Comparison of ENCODE assay signal across 8 cellular contexts in the genomic region with DNA sequence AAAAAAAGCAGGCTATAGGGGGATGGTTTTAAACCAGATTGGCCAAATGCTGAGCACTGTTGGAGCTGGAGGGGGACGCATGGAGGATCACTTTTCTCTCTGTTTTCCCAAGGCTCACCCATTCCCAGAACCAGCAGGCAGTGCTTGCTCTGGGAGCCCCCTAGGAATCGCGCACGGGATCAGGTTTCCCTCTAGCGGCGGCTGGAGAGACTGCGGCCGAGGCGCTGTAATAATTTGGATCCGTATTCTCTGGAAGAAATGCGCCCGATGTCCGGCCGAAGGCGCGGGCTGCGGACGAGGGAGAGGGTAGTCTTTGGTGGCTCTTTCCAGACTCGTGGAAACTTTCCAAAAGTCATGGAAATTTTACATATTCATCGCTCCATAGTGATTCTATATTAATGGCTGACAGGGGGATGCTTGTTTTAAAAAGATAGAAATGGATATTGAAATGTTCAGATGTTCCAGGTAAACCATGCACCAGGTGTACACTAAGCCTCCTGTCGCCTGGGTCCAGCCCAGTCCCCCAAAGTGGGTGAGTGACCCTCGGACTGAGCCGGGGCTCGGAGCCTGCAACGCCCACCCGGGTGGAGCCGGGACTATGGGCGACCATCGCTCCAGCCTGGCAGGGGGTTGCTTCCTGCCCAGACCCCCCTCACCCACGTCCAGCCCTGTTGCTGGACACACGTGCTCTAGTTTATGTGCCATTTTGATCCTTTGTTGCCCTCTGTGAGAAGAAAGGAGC.
A peak's percentile ranks its signal among the peaks of the same experiment; 100 is the strongest.
DNase-seq lines count a peak whose midpoint lies in the region; ATAC-seq, FAIRE-seq and TF ChIP-seq lines count a peak whose summit lies in the region.

No MANE protein-coding gene starts in this region.

- POLR2A ChIA-PET in endothelial cell of umbilical vein (lab: Charles Lee), result no interaction called here

- no peaks in the 10 kb centered on the region for H3K9me1 ChIP-seq in endothelial cell of umbilical vein (replicated peaks; ENCODE audit: control insufficient read depth, extremely low read depth, insufficient read depth, low read length)

- no peaks in the 10 kb centered on the region for H3K36me3 Mint-ChIP-seq in activated naive CD4-positive, alpha-beta T cell treated with anti-CD3 and anti-CD28 coated beads for 36 hours (ENCODE audit: low read depth)

- H3K27ac ChIP-seq in endothelial cell of umbilical vein (ENCODE audit: insufficient read depth, low read depth, low read length), result no peak overlapping the region

- no peak for ATAC-seq in GM18505 (IDR thresholded peaks at IDR 0.05; ENCODE audit: unreplicated experiment)

- peak; percentile 72 for FAIRE-seq in endothelial cell of umbilical vein (lab: Jason Lieb, UNC)

- H3K9me3 ChIP-seq in MG63, result no peaks in the 10 kb centered on the region
- H3K9me3 ChIP-seq in endothelial cell of umbilical vein (replicated peaks; ENCODE audit: control insufficient read depth, insufficient read depth, low read length), result no peaks in the 10 kb centered on the region

- DNase-seq in activated naive CD4-positive, alpha-beta T cell treated with anti-CD3 and anti-CD28 coated beads for 36 hours, result peak; percentile 41
- no peak for DNase-seq in activated naive CD4-positive, alpha-beta T cell treated with anti-CD3 and anti-CD28 coated beads, Interleukin-2, amount 50 U/mL, for 16 hours
- DNase-seq in MG63 (peak; percentile 53), SKM-1 treated with dmso at 0.1 percent for 144 hours (lab: John Stamatoyannopoulos, UW; ENCODE audit: unreplicated experiment) (peak; percentile 34), endothelial cell of umbilical vein (ENCODE audit: low read depth, low spot score) (peak; percentile 52), middle frontal gyrus (ENCODE audit: extremely low spot score, low spot score) (peak; percentile 44), ureter (ENCODE audit: low spot score) (peak; percentile 58)

- no peaks in the 10 kb centered on the region for H3K4me1 ChIP-seq in endothelial cell of umbilical vein (ENCODE audit: control insufficient read depth, extremely low read depth, insufficient read depth, low read length)

- TF ChIP-seq CTCF in endothelial cell of umbilical vein (IDR thresholded peaks at IDR 0.05; ENCODE audit: extremely low read depth in 1 of 2, insufficient read depth in 1 of 2, low read depth in 1 of 2, low read length in 2 of 2), result peak; percentile 73 to 89

- no peak overlapping the region for H3K27ac Mint-ChIP-seq in activated naive CD4-positive, alpha-beta T cell treated with anti-CD3 and anti-CD28 coated beads for 36 hours

- H3K9ac ChIP-seq in endothelial cell of umbilical vein (replicated peaks; ENCODE audit: extremely low read depth, insufficient read depth, low read length), result no peak overlapping the region

- H3K27me3 Mint-ChIP-seq in activated naive CD4-positive, alpha-beta T cell treated with anti-CD3 and anti-CD28 coated beads for 36 hours (ENCODE audit: low read depth), result peaks cover 49% of the 10 kb centered on the region

- H3K4me3 ChIP-seq in MG63 (no peak overlapping the region), endothelial cell of umbilical vein (replicated peaks in 1 of 3; ENCODE audit: insufficient read depth in 1 of 3, low read depth in 1 of 3, low read length in 3 of 3) (no peak overlapping the region)

- TF ChIP-seq POLR2A in endothelial cell of umbilical vein (IDR thresholded peaks at IDR 0.05; ENCODE audit: low read depth, low read length) (no peak), GM18505 (IDR thresholded peaks at IDR 0.05; ENCODE audit: borderline replicate concordance, extremely low read depth, insufficient read depth, insufficient read length) (no peak)

- CTCF ChIA-PET in activated naive CD4-positive, alpha-beta T cell treated with anti-CD3 and anti-CD28 coated beads for 36 hours (lab: Charles Lee), result interaction anchor here (0.6 to 1.6 kb wide), 4 partner anchors 29 to 1636 kb away, joined by 3 to 5 read pairs (median 4); no protein-coding TSS in a partner anchor
- CTCF ChIA-PET in endothelial cell of umbilical vein (lab: Charles Lee), result interaction anchor here (1.1 to 1.7 kb wide), 3 partner anchors 11 to 22 kb away, joined by 3 to 5 read pairs (median 4); no protein-coding TSS in a partner anchor

- peaks cover 48% of the 10 kb centered on the region for H3K27me3 ChIP-seq in MG63
- H3K27me3 ChIP-seq in endothelial cell of umbilical vein (ENCODE audit: control insufficient read depth in 2 of 2, insufficient read depth in 2 of 2, low read length in 2 of 2), result no peaks in the 10 kb centered on the region

- no peak overlapping the region for H3K4me2 ChIP-seq in endothelial cell of umbilical vein (ENCODE audit: insufficient read depth, low read length)

- dilution Hi-C loops in endothelial cell of umbilical vein (cut with MboI; ENCODE audit: extremely low pct_ligation_motif_present, low sequenced_read_pairs), result no loop called here

- no peaks in the 10 kb centered on the region for H3K36me3 ChIP-seq in MG63
- H3K36me3 ChIP-seq in endothelial cell of umbilical vein (ENCODE audit: control insufficient read depth in 2 of 2, extremely low read depth in 1 of 2, insufficient read depth in 2 of 2, low read length in 2 of 2), result no peaks in the 10 kb centered on the region

- no peak overlapping the region for H2AFZ ChIP-seq in endothelial cell of umbilical vein (ENCODE audit: low read depth, low read length)

- no peaks in the 10 kb centered on the region for H4K20me1 ChIP-seq in endothelial cell of umbilical vein (replicated peaks; ENCODE audit: control insufficient read depth, extremely low read depth, insufficient read depth, low read length)

- H3K4me1 Mint-ChIP-seq in activated naive CD4-positive, alpha-beta T cell treated with anti-CD3 and anti-CD28 coated beads for 36 hours (ENCODE audit: low read depth), result no peaks in the 10 kb centered on the region

- no TSS peak for BruUV-seq in endothelial cell of umbilical vein (replicated peaks; lab: Mats Ljungman, UMichigan)

- H3K79me2 ChIP-seq in endothelial cell of umbilical vein (ENCODE audit: control insufficient read depth, insufficient read depth, low read length), result no peaks in the 10 kb centered on the region

- intact Hi-C loops in activated naive CD4-positive, alpha-beta T cell treated with anti-CD3 and anti-CD28 coated beads for 36 hours (cut with micrococcal nuclease), result no loop called here
- intact Hi-C loops in endothelial cell of umbilical vein (cut with micrococcal nuclease), result loop anchor here (1.0 kb wide), 1 partner anchor 10 kb away; no protein-coding TSS in a partner anchor

- H3K4me3 Mint-ChIP-seq in activated naive CD4-positive, alpha-beta T cell treated with anti-CD3 and anti-CD28 coated beads for 36 hours, result no peak overlapping the region

- H3K9me3 Mint-ChIP-seq in activated naive CD4-positive, alpha-beta T cell treated with anti-CD3 and anti-CD28 coated beads for 36 hours, result no peaks in the 10 kb centered on the region

TF ChIP-seq in endothelial cell of umbilical vein, 7 proteins besides CTCF, POLR2A, EP300 and RAD21:
- TF ChIP-seq JUN (IDR thresholded peaks at IDR 0.05; ENCODE audit: borderline replicate concordance, insufficient read depth, insufficient read length, low read depth) (no peak), FOS (IDR thresholded peaks at IDR 0.05; ENCODE audit: borderline replicate concordance, insufficient read depth, low read length) (no peak), GATA2 (IDR thresholded peaks at IDR 0.05; ENCODE audit: insufficient read depth, insufficient read length, low read depth, low read length) (no peak), MYC (IDR thresholded peaks at IDR 0.05; ENCODE audit: low read depth, low read length) (no peak), POLR2AphosphoS5 (IDR thresholded peaks at IDR 0.05; ENCODE audit: insufficient read depth, low read depth, low read length) (no peak), EZH2 (IDR thresholded peaks at IDR 0.05; ENCODE audit: borderline replicate concordance, low read depth, low read length, severe bottlenecking) (no peak)
- TF ChIP-seq, protein P1, sequence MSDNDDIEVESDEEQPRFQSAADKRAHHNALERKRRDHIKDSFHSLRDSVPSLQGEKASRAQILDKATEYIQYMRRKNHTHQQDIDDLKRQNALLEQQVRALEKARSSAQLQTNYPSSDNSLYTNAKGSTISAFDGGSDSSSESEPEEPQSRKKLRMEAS (IDR thresholded peaks at IDR 0.05; ENCODE audit: insufficient read depth, insufficient read length), result no peak
TF ChIP-seq in endothelial cell of umbilical vein: peak in this region for 0.
